1 cellular context compared by ENCODE assay signal in the genomic region with DNA sequence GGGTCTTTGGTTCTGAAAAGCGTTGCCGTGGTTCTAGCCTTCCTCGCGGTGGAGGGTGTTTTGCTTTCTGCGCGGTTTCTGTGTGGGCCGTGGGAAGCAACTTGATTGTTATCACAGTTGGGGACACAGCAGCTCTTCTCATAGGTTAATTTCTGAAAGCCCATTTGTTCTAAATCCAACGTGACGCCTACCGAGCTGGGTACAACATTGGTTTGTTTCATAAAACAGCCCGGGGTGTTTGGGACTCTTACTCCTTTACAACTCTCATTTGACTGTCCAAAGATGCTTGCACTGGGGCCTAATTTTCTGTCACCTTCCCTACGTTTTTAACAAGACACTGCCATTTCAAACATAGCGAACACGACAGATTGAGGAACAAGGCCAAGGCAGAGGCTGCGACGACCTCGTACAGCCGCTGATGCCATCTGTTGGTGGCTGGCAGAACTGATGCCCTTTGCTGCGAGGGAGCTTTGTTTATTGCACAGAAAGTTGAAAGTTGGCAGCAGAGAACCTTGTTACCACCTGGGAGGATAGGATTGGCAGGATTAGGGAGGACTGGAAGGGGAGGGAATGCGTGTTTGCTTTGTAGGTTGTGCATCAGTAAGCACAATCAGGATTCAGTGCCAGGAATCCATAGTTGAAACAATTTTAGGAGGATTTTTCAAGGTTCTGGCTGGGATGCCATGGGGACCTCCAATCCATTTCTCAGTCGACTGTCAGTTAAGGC.
TF ChIP-seq lines count a peak whose summit lies in the region.

No MANE protein-coding gene starts in this region.

TF ChIP-seq in H1, 55 proteins besides CTCF, POLR2A, EP300 and RAD21:
- TF ChIP-seq CHD7 (IDR thresholded peaks at IDR 0.05; ENCODE audit: insufficient replicate concordance, low read length) (no peak), NRF1 (IDR thresholded peaks at IDR 0.05; ENCODE audit: low read depth, low read length) (no peak), ASH2L (IDR thresholded peaks at IDR 0.05; ENCODE audit: low read length) (peak; percentile 50), CHD2 (IDR thresholded peaks at IDR 0.05; ENCODE audit: low read length) (no peak), CEBPB (IDR thresholded peaks at IDR 0.05; ENCODE audit: low read depth, low read length) (no peak), ATF2 (IDR thresholded peaks at IDR 0.05; ENCODE audit: low read length) (0 out of 2 replicates have a peak, but pooled peaks have one; percentile 66), TAF1 (IDR thresholded peaks at IDR 0.05; ENCODE audit: low read depth, low read length) (0 out of 2 replicates have a peak, but pooled peaks have one; percentile 21)
